30 cellular contexts compared by ENCODE assay signal in the genomic region with DNA sequence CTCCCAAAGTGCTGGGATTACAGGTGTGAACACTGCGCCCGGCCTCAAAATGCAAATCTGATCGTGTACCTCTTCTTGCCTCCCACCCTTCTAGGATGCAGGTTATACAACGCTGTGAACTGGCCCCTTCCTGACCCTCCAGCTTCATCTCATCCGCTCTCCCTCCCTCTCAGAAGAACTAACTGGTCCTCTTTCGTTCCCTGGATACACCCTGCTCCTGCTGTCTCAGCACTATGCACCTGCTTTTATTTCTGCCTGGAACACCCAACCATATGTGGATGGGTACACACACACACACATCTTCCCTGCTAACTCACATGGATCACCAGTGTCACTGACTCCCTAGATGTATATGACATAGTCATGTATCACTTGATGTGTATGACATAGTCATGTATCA.
"Had no signal": no experiment of that assay in that cellular context is flagged by ENCODE, and none has a peak within 500 bp of the region (broad histone marks: within the 10 kb centered on the region; RNA-seq: fewer than 3 reads in every experiment).

No MANE protein-coding gene starts in this region.

- H3K4me1 ChIP-seq: neural progenitor cell, upper lobe of left lung had no signal

- H3K4me3 ChIP-seq: ascending aorta, gastrocnemius medialis, hepatocyte, neural progenitor cell, SK-N-MC, skin epidermis, upper lobe of left lung had no signal

- H3K4me1 Mint-ChIP-seq: activated naive CD4-positive, alpha-beta T cell treated with anti-CD3 and anti-CD28 coated beads, Interleukin-2, amount 10 ng/mL, durations not matched to agents 7 days and 5 days; activated naive CD8-positive, alpha-beta T cell treated with anti-CD3 and anti-CD28 coated beads, Interleukin-2, amount 10 ng/mL, durations not matched to agents 7 days and 5 days; memory B cell; naive thymus-derived CD8-positive, alpha-beta T cell had no signal

- DNase-seq: activated CD4-positive, alpha-beta memory T cell treated with anti-CD3 and anti-CD28 coated beads for 36 hours; activated CD4-positive, alpha-beta T cell treated with anti-CD3 and anti-CD28 coated beads for 48 hours; activated CD8-positive, alpha-beta memory T cell treated with anti-CD3 and anti-CD28 coated beads, Interleukin-2, amount 50 U/mL, for 4 hours; activated gamma-delta T cell; activated naive CD4-positive, alpha-beta T cell treated with anti-CD3 and anti-CD28 coated beads, Interleukin-2, amount 10 ng/mL, durations not matched to agents 7 days and 5 days; activated naive CD8-positive, alpha-beta T cell treated with anti-CD3 and anti-CD28 coated beads, Interleukin-2, amount 10 ng/mL, durations not matched to agents 7 days and 5 days; activated T-cell treated with anti-CD3 and anti-CD28 coated beads, Interleukin-2, amount 50 U/mL, for 1 hour; brain microvascular endothelial cell; caudate nucleus; gastrocnemius medialis; glutamatergic neuron; kidney; left colon; midbrain; naive thymus-derived CD8-positive, alpha-beta T cell; occipital lobe; stimulated activated CD4-positive, alpha-beta T cell treated with anti-CD3 and anti-CD28 coated beads, Interleukin-12 subunit alpha, Interleukin-12 subunit beta, amount 100 ng/mL, for 4 hours; stimulated activated CD4-positive, alpha-beta T cell treated with anti-CD3 and anti-CD28 coated beads, Interleukin-4, amount 100 ng/mL, for 1 hour; substantia nigra; T-helper 2 cell had no signal

- H3K9ac ChIP-seq: neural progenitor cell had no signal

- H3K27ac ChIP-seq: ascending aorta, brain microvascular endothelial cell, gastrocnemius medialis, hepatocyte, neural progenitor cell, SK-N-MC, skin epidermis, upper lobe of left lung had no signal

- ATAC-seq: gastrocnemius medialis; left colon; naive thymus-derived CD8-positive, alpha-beta T cell; sciatic nerve had no signal

- H3K36me3 ChIP-seq: ascending aorta, brain microvascular endothelial cell, gastrocnemius medialis, neural progenitor cell, upper lobe of left lung had no signal

- H3K36me3 Mint-ChIP-seq: activated CD4-positive, alpha-beta memory T cell treated with anti-CD3 and anti-CD28 coated beads for 36 hours; activated naive CD4-positive, alpha-beta T cell treated with anti-CD3 and anti-CD28 coated beads, Interleukin-2, amount 10 ng/mL, durations not matched to agents 7 days and 5 days; activated naive CD8-positive, alpha-beta T cell treated with anti-CD3 and anti-CD28 coated beads, Interleukin-2, amount 10 ng/mL, durations not matched to agents 7 days and 5 days; memory B cell; naive thymus-derived CD8-positive, alpha-beta T cell; neural progenitor cell had no signal

- H3K27me3 ChIP-seq: ascending aorta, brain microvascular endothelial cell, gastrocnemius medialis, hepatocyte, neural progenitor cell, upper lobe of left lung had no signal

- H3K9me3 ChIP-seq: ascending aorta, gastrocnemius medialis, upper lobe of left lung had no signal

- H3K4me3 Mint-ChIP-seq: activated CD4-positive, alpha-beta memory T cell treated with anti-CD3 and anti-CD28 coated beads for 36 hours; activated naive CD4-positive, alpha-beta T cell treated with anti-CD3 and anti-CD28 coated beads, Interleukin-2, amount 10 ng/mL, durations not matched to agents 7 days and 5 days; activated naive CD8-positive, alpha-beta T cell treated with anti-CD3 and anti-CD28 coated beads, Interleukin-2, amount 10 ng/mL, durations not matched to agents 7 days and 5 days; activated T-helper 1 cell treated with anti-CD3 and anti-CD28 coated beads, Interleukin-12 subunit alpha, Interleukin-12 subunit beta, Interleukin-2, Interleukin-4 antibody, amounts not matched to agents 30 ng/mL and 10 ng/mL and 1 ng/mL, durations not matched to agents 14 hours and 24 hours and 36 hours; memory B cell; naive thymus-derived CD8-positive, alpha-beta T cell; neural progenitor cell; stimulated activated naive CD8-positive, alpha-beta T cell treated with anti-CD3 and anti-CD28 coated beads, Interleukin-15, Interleukin-2, amounts not matched to agents 100 ng/mL and 50 ng/mL, for 24 hours had no signal

- H3K27ac Mint-ChIP-seq: activated CD4-positive, alpha-beta memory T cell treated with anti-CD3 and anti-CD28 coated beads for 36 hours; activated naive CD4-positive, alpha-beta T cell treated with anti-CD3 and anti-CD28 coated beads, Interleukin-2, amount 10 ng/mL, durations not matched to agents 7 days and 5 days; activated naive CD8-positive, alpha-beta T cell treated with anti-CD3 and anti-CD28 coated beads, Interleukin-2, amount 10 ng/mL, durations not matched to agents 7 days and 5 days; activated T-helper 1 cell treated with anti-CD3 and anti-CD28 coated beads, Interleukin-12 subunit alpha, Interleukin-12 subunit beta, Interleukin-2, Interleukin-4 antibody, amounts not matched to agents 30 ng/mL and 10 ng/mL and 1 ng/mL, durations not matched to agents 14 hours and 24 hours and 36 hours; memory B cell; stimulated activated naive CD8-positive, alpha-beta T cell treated with anti-CD3 and anti-CD28 coated beads, Interleukin-15, Interleukin-2, amounts not matched to agents 100 ng/mL and 50 ng/mL, for 24 hours had no signal

- H3K9me3 Mint-ChIP-seq: activated CD4-positive, alpha-beta memory T cell treated with anti-CD3 and anti-CD28 coated beads for 36 hours; activated naive CD4-positive, alpha-beta T cell treated with anti-CD3 and anti-CD28 coated beads, Interleukin-2, amount 10 ng/mL, durations not matched to agents 7 days and 5 days; activated naive CD8-positive, alpha-beta T cell treated with anti-CD3 and anti-CD28 coated beads, Interleukin-2, amount 10 ng/mL, durations not matched to agents 7 days and 5 days; activated T-helper 1 cell treated with anti-CD3 and anti-CD28 coated beads, Interleukin-12 subunit alpha, Interleukin-12 subunit beta, Interleukin-2, Interleukin-4 antibody, amounts not matched to agents 30 ng/mL and 10 ng/mL and 1 ng/mL, durations not matched to agents 14 hours and 24 hours and 36 hours; memory B cell; naive thymus-derived CD8-positive, alpha-beta T cell; neural progenitor cell; stimulated activated naive CD8-positive, alpha-beta T cell treated with anti-CD3 and anti-CD28 coated beads, Interleukin-15, Interleukin-2, amounts not matched to agents 100 ng/mL and 50 ng/mL, for 24 hours had no signal
